ENCODE assay signal across 1 cellular context in the genomic region with DNA sequence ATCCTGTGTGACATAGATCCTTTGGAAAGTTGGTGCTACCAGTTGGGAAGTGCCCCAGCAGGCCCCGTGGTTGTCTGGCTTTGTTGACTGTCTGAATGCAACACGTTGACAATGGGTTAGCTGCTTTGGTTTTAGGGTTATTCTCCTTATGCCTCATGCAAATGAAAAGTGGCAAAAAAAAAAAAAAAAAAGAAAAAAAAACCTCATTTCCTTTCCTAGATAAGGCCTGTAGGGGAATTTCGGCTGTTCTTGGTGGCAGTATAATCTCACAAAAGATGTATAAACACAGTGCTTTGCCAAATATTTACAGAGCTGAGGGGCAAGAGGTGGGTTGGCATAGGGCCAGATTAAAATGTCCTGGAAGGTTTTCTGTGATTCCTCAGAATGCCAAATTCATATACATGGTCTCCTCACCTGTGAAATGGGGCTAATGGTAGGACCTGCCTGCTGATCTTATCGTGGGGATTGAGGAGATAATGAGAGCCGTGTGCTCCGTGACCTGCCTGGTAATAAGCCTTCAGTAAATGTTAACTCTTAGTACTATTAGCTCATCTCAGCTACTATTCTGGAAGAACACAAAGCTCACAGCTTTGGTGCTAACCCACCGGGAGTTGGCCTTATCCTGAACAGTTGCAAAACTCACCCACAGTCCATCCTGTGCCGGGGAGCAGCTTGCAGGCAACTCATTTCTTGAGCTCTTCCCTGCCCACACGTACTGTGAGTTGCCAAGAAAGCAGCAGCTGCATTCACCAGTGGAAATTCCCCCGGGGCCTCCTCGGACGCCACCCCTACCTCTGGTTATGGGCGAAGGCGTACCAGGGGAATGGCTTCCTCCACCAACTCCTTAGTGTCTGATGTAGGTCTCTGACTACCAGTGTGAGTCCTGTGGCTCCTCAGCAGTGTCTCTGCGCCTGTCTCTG.
A peak's percentile ranks its signal among the peaks of the same experiment; 100 is the strongest.
TF ChIP-seq lines count a peak whose summit lies in the region.

No MANE protein-coding gene starts in this region.

TF ChIP-seq in GM12878, 131 proteins besides CTCF, POLR2A, EP300 and RAD21 (continued from another document):
- no peak; the same call in 1 of the 2 replicates for TF ChIP-seq SPI1 (IDR thresholded peaks at IDR 0.05; ENCODE audit: borderline replicate concordance, insufficient read depth, low read depth, low read length)
- TF ChIP-seq, protein P1, sequence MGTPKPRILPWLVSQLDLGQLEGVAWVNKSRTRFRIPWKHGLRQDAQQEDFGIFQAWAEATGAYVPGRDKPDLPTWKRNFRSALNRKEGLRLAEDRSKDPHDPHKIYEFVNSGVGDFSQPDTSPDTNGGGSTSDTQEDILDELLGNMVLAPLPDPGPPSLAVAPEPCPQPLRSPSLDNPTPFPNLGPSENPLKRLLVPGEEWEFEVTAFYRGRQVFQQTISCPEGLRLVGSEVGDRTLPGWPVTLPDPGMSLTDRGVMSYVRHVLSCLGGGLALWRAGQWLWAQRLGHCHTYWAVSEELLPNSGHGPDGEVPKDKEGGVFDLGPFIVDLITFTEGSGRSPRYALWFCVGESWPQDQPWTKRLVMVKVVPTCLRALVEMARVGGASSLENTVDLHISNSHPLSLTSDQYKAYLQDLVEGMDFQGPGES (IDR thresholded peaks at IDR 0.05): no peak
- TF ChIP-seq SIX5 (IDR thresholded peaks at IDR 0.05; ENCODE audit: low read depth, low read length, severe bottlenecking): no peak
- TF ChIP-seq ZNF384 (IDR thresholded peaks at IDR 0.05; ENCODE audit: borderline replicate concordance, low read depth, low read length): peak; percentile 99
- peak; percentile 12; the same call in 1 of the 2 replicates for TF ChIP-seq HDGF (IDR thresholded peaks at IDR 0.05)
TF ChIP-seq in GM12878: peak in this region for 61.
